ENCODE assay signal across 25 cellular contexts in the genomic region with DNA sequence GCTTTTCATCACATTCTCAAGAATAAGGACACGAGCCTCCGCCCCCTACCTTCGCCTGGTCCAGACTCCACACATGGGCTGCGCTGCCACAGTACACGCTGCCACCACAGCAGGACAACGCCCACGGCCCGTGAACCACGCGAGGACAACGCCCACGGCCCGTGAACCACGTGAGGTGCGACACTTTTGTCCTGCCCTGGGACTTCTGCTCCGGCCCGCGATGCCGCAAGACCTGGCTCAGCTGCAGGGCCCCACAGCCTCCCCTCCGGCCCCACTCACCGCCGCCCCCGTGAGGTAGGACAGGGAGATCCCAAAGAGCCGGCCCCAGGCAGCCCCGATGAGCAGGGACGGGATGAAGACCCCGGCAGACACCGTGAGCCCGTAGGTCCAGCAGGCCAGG. TPM values are rescaled to one million over a fixed set of nuclear protein-coding genes. Genes with fewer than 3 reads are reported as not detected.
A peak's percentile ranks its signal among the peaks of the same experiment; 100 is the strongest.
DNase-seq lines count a peak whose midpoint lies in the region; ATAC-seq and TF ChIP-seq lines count a peak whose summit lies in the region.
"Had no signal": no experiment of that assay in that cellular context is flagged by ENCODE, and none has a peak within 500 bp of the region (broad histone marks: within the 10 kb centered on the region; RNA-seq: fewer than 3 reads in every experiment).

No MANE protein-coding gene starts in this region.

- no peaks in the 10 kb centered on the region for H3K27me3 ChIP-seq in PC-3 (ENCODE audit: low read length)
- H3K27me3 ChIP-seq: BLaER1, brain microvascular endothelial cell, SJSA1 had no signal

- ATAC-seq in PC-3 = no peak
- ATAC-seq: T-helper 17 cell had no signal

- no peaks in the 10 kb centered on the region for H3K4me1 Mint-ChIP-seq in T-helper 2 cell treated with Interferon-gamma antibody and Interleukin-4, amounts not matched to agents 5 μg/mL and 100 μg/mL, for 36 hours (ENCODE audit: low read depth)
- H3K4me1 Mint-ChIP-seq: T-helper 17 cell had no signal

- H3K4me2 ChIP-seq in PC-3 (ENCODE audit: low read length) = no peak overlapping the region
- H3K4me2 ChIP-seq: BLaER1 had no signal

- H3K79me2 ChIP-seq in PC-3 (ENCODE audit: low read length) = no peaks in the 10 kb centered on the region

- H3F3A ChIP-seq in PC-3 (ENCODE audit: low read length, unreplicated experiment) = no peaks in the 10 kb centered on the region

- H4K20me1 ChIP-seq in PC-3 (ENCODE audit: low read length) = no peaks in the 10 kb centered on the region
- H4K20me1 ChIP-seq: BLaER1 had no signal

- no peak for DNase-seq in T-helper 2 cell treated with Interferon-gamma antibody and Interleukin-4, amounts not matched to agents 5 μg/mL and 100 μg/mL, for 36 hours (ENCODE audit: low spot score)
- DNase-seq in T-helper 2 cell = no peak
- DNase-seq in PC-3 = no peak
- DNase-seq in iPS-NIHi7 (ENCODE audit: extremely low spot score) = peak; percentile 67
- DNase-seq in COLO829 (ENCODE audit: low spot score) = no peak
- DNase-seq in NCI-H2107 (lab: John Stamatoyannopoulos, UW) = no peak
- DNase-seq: 8988T; activated CD4-positive, CD25-positive, alpha-beta regulatory T cell; activated CD8-positive, alpha-beta memory T cell treated with anti-CD3 and anti-CD28 coated beads for 24 hours; brain microvascular endothelial cell; DMS 273 treated with DMSO at 0.1 percent for 48 hours; GF-D8; MM.1S; NCI-H1694; NCI-H226; NCI-H82; stimulated activated CD8-positive, alpha-beta memory T cell treated with anti-CD3 and anti-CD28 coated beads, Interleukin-4, amount 100 ng/mL, for 48 hours; T-helper 17 cell had no signal

- H3K9ac ChIP-seq in PC-3 (ENCODE audit: low read length) = no peak overlapping the region
- H3K9ac ChIP-seq: BLaER1 had no signal

- no peak overlapping the region for H3K4me3 ChIP-seq in PC-3 (ENCODE audit: low read length)
- H3K4me3 ChIP-seq: BLaER1, SJSA1 had no signal

- no peaks in the 10 kb centered on the region for H3K9me3 Mint-ChIP-seq in T-helper 2 cell treated with Interferon-gamma antibody and Interleukin-4, amounts not matched to agents 5 μg/mL and 100 μg/mL, for 36 hours

- BruUV-seq in PC-3 (replicated peaks; lab: Mats Ljungman, UMichigan) = no TSS peak

- POLR2A ChIA-PET in PC-3 (lab: Charles Lee; ENCODE audit: unreplicated experiment) = no interaction called here

- peak overlapping the region; percentile 55 for H3K27ac Mint-ChIP-seq in T-helper 2 cell treated with Interferon-gamma antibody and Interleukin-4, amounts not matched to agents 5 μg/mL and 100 μg/mL, for 36 hours
- H3K27ac Mint-ChIP-seq: T-helper 17 cell had no signal

- H3K36me3 Mint-ChIP-seq in T-helper 2 cell treated with Interferon-gamma antibody and Interleukin-4, amounts not matched to agents 5 μg/mL and 100 μg/mL, for 36 hours (ENCODE audit: low read depth) = no peaks in the 10 kb centered on the region

- H3K9me3 ChIP-seq in PC-3 (ENCODE audit: low read length) = no peaks in the 10 kb centered on the region
- H3K9me3 ChIP-seq: BLaER1, SJSA1 had no signal

- CTCF ChIA-PET in PC-3 (lab: Charles Lee) = no interaction called here

- H3K9me2 ChIP-seq in PC-3 (replicated peaks; ENCODE audit: low read length) = no peaks in the 10 kb centered on the region

- intact Hi-C loops in PC-3 (cut with micrococcal nuclease) = no loop called here

- H3K27ac ChIP-seq in PC-3 (ENCODE audit: low read length) = no peak overlapping the region
- H3K27ac ChIP-seq: BLaER1, brain microvascular endothelial cell, HL-60, SJSA1 had no signal

- 0 out of 2 replicates have a peak, but pooled peaks have one; percentile 27 for TF ChIP-seq CTCF in PC-3 (conservative IDR thresholded peaks at IDR 0.05; ENCODE audit: low read depth, low read length)

- H3K36me3 ChIP-seq in PC-3 (ENCODE audit: low read depth, low read length) = no peaks in the 10 kb centered on the region

- no peak overlapping the region for H2AFZ ChIP-seq in PC-3 (ENCODE audit: low read length)

- H3K4me3 Mint-ChIP-seq in T-helper 2 cell treated with Interferon-gamma antibody and Interleukin-4, amounts not matched to agents 5 μg/mL and 100 μg/mL, for 36 hours = no peak overlapping the region
- H3K4me3 Mint-ChIP-seq: T-helper 17 cell had no signal

- H3K4me1 ChIP-seq in PC-3 (ENCODE audit: insufficient read depth, low read length) = no peaks in the 10 kb centered on the region
- H3K4me1 ChIP-seq: SJSA1 had no signal

- H3K27me3 Mint-ChIP-seq in T-helper 2 cell treated with Interferon-gamma antibody and Interleukin-4, amounts not matched to agents 5 μg/mL and 100 μg/mL, for 36 hours (ENCODE audit: low read depth) = no peaks in the 10 kb centered on the region
- H3K27me3 Mint-ChIP-seq: T-helper 17 cell had no signal

RNA-seq across cellular contexts. Expression of a gene that starts 5.9 kb away (rescaled TPM):
- not detected in 2 replicates for total RNA-seq in PC-3 (2014; rRNA removed)
- total RNA-seq: SJSA1 had no signal

RNA-seq across cellular contexts. Expression of a gene that starts 19.3 kb away (rescaled TPM):
- not detected in 2 replicates for total RNA-seq in PC-3 (2014; rRNA removed)
- total RNA-seq: endothelial cell of umbilical vein, lower leg skin, renal cortical epithelial cell, SJSA1, subcutaneous adipose tissue, T-helper 17 cell had no signal

RNA-seq across cellular contexts. Expression of a gene that starts 24.6 kb away (rescaled TPM):
- total RNA-seq in PC-3 (2014; rRNA removed) = 48.2 and 66.6 TPM in 2 replicates

RNA-seq across cellular contexts. Expression of a gene that starts 29.7 kb away (rescaled TPM):
- 27.0 and 33.2 TPM in 2 replicates for total RNA-seq in PC-3 (2014; rRNA removed)

RNA-seq across cellular contexts. Expression of a gene that starts 35.7 kb away (rescaled TPM):
- 18.8 and 33.9 TPM in 2 replicates for total RNA-seq in PC-3 (2014; rRNA removed)
